ENCODE assay signal across 1 cellular context in genomic region chr17:79478051-79478461, GRCh38.
A peak's percentile ranks its signal among the peaks of the same experiment; 100 is the strongest.
TF ChIP-seq lines count a peak whose summit lies in the region.

No MANE protein-coding gene starts in this region.

TF ChIP-seq in K562, 482 proteins besides CTCF, POLR2A, EP300 and RAD21 (continued from another document and continues in another):
- TF ChIP-seq CHD7 (IDR thresholded peaks at IDR 0.05; ENCODE audit: low read depth, low read length) = no peak
- TF ChIP-seq, protein P1, sequence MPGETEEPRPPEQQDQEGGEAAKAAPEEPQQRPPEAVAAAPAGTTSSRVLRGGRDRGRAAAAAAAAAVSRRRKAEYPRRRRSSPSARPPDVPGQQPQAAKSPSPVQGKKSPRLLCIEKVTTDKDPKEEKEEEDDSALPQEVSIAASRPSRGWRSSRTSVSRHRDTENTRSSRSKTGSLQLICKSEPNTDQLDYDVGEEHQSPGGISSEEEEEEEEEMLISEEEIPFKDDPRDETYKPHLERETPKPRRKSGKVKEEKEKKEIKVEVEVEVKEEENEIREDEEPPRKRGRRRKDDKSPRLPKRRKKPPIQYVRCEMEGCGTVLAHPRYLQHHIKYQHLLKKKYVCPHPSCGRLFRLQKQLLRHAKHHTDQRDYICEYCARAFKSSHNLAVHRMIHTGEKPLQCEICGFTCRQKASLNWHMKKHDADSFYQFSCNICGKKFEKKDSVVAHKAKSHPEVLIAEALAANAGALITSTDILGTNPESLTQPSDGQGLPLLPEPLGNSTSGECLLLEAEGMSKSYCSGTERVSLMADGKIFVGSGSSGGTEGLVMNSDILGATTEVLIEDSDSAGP (CRISPR knock-in tag; IDR thresholded peaks at IDR 0.05) = no peak
- no peak for TF ChIP-seq HEY1 (CRISPR knock-in tag; IDR thresholded peaks at IDR 0.05; ENCODE audit: borderline replicate concordance)
- TF ChIP-seq ZNF124 (CRISPR knock-in tag; IDR thresholded peaks at IDR 0.05) = no peak
- no peak for TF ChIP-seq PHF20 (IDR thresholded peaks at IDR 0.05; ENCODE audit: partially characterized antibody)
- no peak for TF ChIP-seq SP2 (IDR thresholded peaks at IDR 0.05; ENCODE audit: extremely low read depth, low read depth, low read length, poor library complexity, severe bottlenecking)
- TF ChIP-seq ZBTB49 (CRISPR knock-in tag; IDR thresholded peaks at IDR 0.05; ENCODE audit: borderline replicate concordance) = no peak
- TF ChIP-seq RBM34 (IDR thresholded peaks at IDR 0.05; ENCODE audit: borderline replicate concordance, insufficient read depth, low read length) = no peak
- TF ChIP-seq ZC3H8 (IDR thresholded peaks at IDR 0.05) = no peak
- TF ChIP-seq ZNF232 (CRISPR knock-in tag; IDR thresholded peaks at IDR 0.05) = no peak
- no peak for TF ChIP-seq KLF6 (CRISPR knock-in tag; IDR thresholded peaks at IDR 0.05; ENCODE audit: borderline replicate concordance)
- no peak for TF ChIP-seq CTCFL (IDR thresholded peaks at IDR 0.05; ENCODE audit: borderline replicate concordance, insufficient read depth, low read depth, low read length, poor library complexity, severe bottlenecking)
- TF ChIP-seq RNF219 (CRISPR knock-in tag; IDR thresholded peaks at IDR 0.05) = no peak
- no peak for TF ChIP-seq GATAD2B (IDR thresholded peaks at IDR 0.05; ENCODE audit: borderline replicate concordance)
- TF ChIP-seq, protein P2, sequence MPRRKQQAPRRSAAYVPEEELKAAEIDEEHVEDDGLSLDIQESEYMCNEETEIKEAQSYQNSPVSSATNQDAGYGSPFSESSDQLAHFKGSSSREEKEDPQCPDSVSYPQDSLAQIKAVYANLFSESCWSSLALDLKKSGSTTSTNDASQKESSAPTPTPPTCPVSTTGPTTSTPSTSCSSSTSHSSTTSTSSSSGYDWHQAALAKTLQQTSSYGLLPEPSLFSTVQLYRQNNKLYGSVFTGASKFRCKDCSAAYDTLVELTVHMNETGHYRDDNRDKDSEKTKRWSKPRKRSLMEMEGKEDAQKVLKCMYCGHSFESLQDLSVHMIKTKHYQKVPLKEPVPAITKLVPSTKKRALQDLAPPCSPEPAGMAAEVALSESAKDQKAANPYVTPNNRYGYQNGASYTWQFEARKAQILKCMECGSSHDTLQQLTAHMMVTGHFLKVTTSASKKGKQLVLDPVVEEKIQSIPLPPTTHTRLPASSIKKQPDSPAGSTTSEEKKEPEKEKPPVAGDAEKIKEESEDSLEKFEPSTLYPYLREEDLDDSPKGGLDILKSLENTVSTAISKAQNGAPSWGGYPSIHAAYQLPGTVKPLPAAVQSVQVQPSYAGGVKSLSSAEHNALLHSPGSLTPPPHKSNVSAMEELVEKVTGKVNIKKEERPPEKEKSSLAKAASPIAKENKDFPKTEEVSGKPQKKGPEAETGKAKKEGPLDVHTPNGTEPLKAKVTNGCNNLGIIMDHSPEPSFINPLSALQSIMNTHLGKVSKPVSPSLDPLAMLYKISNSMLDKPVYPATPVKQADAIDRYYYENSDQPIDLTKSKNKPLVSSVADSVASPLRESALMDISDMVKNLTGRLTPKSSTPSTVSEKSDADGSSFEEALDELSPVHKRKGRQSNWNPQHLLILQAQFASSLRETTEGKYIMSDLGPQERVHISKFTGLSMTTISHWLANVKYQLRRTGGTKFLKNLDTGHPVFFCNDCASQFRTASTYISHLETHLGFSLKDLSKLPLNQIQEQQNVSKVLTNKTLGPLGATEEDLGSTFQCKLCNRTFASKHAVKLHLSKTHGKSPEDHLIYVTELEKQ (CRISPR knock-in tag; IDR thresholded peaks at IDR 0.05) = no peak
- TF ChIP-seq BHLHE40 (IDR thresholded peaks at IDR 0.05; ENCODE audit: low read length) = peak; percentile 66
- TF ChIP-seq CXXC5 (CRISPR knock-in tag; IDR thresholded peaks at IDR 0.05) = peak; percentile 49; the same call in 1 of the 2 replicates
- no peak for TF ChIP-seq ELF2 (CRISPR knock-in tag; IDR thresholded peaks at IDR 0.05)
- no peak for TF ChIP-seq FIP1L1 (IDR thresholded peaks at IDR 0.05; ENCODE audit: low read depth, low read length, poor library complexity, severe bottlenecking)
- TF ChIP-seq, protein P3, sequence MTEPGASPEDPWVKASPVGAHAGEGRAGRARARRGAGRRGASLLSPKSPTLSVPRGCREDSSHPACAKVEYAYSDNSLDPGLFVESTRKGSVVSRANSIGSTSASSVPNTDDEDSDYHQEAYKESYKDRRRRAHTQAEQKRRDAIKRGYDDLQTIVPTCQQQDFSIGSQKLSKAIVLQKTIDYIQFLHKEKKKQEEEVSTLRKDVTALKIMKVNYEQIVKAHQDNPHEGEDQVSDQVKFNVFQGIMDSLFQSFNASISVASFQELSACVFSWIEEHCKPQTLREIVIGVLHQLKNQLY (CRISPR knock-in tag; conservative IDR thresholded peaks at IDR 0.05) = no peak
- no peak for TF ChIP-seq ZNF165 (CRISPR knock-in tag; IDR thresholded peaks at IDR 0.05; ENCODE audit: borderline replicate concordance)
- no peak for TF ChIP-seq ZNF507 (tag; conservative IDR thresholded peaks at IDR 0.05)
- TF ChIP-seq, protein P4, sequence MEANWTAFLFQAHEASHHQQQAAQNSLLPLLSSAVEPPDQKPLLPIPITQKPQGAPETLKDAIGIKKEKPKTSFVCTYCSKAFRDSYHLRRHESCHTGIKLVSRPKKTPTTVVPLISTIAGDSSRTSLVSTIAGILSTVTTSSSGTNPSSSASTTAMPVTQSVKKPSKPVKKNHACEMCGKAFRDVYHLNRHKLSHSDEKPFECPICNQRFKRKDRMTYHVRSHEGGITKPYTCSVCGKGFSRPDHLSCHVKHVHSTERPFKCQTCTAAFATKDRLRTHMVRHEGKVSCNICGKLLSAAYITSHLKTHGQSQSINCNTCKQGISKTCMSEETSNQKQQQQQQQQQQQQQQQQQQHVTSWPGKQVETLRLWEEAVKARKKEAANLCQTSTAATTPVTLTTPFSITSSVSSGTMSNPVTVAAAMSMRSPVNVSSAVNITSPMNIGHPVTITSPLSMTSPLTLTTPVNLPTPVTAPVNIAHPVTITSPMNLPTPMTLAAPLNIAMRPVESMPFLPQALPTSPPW (CRISPR knock-in tag; IDR thresholded peaks at IDR 0.05) = peak; percentile 73; the same call in 1 of the 2 replicates
- TF ChIP-seq MAZ (CRISPR knock-in tag; conservative IDR thresholded peaks at IDR 0.05 in 1 of 2, IDR thresholded peaks at IDR 0.05 in 1 of 2) = peak in 1 of 2 experiments; percentile 64; a peak in 2 of 4 replicates
- TF ChIP-seq NELFE (IDR thresholded peaks at IDR 0.05; ENCODE audit: insufficient read depth, insufficient read length) = no peak
- no peak for TF ChIP-seq ZNF140 (CRISPR knock-in tag; IDR thresholded peaks at IDR 0.05)
